Comparison of ENCODE assay signal across 8 cellular contexts in the genomic region with DNA sequence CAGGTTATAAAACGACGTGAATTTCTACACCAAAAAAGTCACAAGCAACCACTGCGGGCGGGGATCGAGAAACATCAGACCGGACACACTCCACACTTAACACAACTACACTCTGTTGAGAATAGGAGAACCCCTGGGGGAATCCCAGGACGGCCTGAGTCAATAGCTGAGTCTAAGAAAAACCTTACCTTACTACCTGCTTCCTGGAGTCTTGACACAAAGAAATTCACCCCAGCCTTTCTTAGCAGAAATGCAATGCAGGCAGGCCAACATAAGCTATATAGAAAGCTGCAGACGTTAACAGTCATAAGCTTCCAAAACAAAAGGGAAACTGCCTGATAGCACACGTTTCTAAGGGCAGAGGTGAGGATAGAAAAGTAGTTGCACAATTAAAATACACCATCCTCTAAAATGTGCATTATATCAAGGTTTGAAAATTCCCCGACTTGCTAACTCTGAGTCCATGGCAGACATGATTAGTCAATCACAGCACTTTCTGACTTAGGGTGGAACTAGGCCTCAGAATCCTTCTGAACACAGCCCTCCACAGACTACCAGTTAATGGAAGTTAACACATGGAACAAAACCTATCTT.
DNase-seq lines count a peak whose midpoint lies in the region; ATAC-seq and TF ChIP-seq lines count a peak whose summit lies in the region.

No MANE protein-coding gene starts in this region.

- H3K36me3 ChIP-seq in upper lobe of right lung (no peaks in the 10 kb centered on the region), tibial artery (no peaks in the 10 kb centered on the region)

- ATAC-seq in GM18498 (IDR thresholded peaks at IDR 0.05; ENCODE audit: unreplicated experiment), result peak; percentile 45
- ATAC-seq in HG02763 (IDR thresholded peaks at IDR 0.05; ENCODE audit: unreplicated experiment), result peak; percentile 54
- peak; percentile 69 for ATAC-seq in esophagus mucosa
- no peak for ATAC-seq in upper lobe of right lung

- H3K27me3 ChIP-seq in upper lobe of right lung (no peaks in the 10 kb centered on the region), tibial artery (no peaks in the 10 kb centered on the region)

- intact Hi-C loops in upper lobe of right lung (cut with DNase I) (no loop called here), tibial artery (cut with DNase I; ENCODE audit: low total_unique reads) (no loop called here)

- H3K4me3 ChIP-seq in upper lobe of right lung, result no peak overlapping the region
- no peak overlapping the region for H3K4me3 ChIP-seq in tibial artery

- DNase-seq in activated CD4-positive, CD25-positive, alpha-beta regulatory T cell treated with anti-CD3 and anti-CD28 coated beads, Interleukin-2, amount 50 U/mL, for 72 hours, result peak; percentile 67
- DNase-seq in upper lobe of right lung, result no peak
- DNase-seq in tibial artery, result no peak
- no peak for DNase-seq in NCI-H2029 (lab: John Stamatoyannopoulos, UW)
- DNase-seq in NOMO-1 treated with DMSO at 0.1 percent for 48 hours (lab: John Stamatoyannopoulos, UW; ENCODE audit: unreplicated experiment), result no peak

- no peaks in the 10 kb centered on the region for H3K9me3 ChIP-seq in upper lobe of right lung
- no peaks in the 10 kb centered on the region for H3K9me3 ChIP-seq in tibial artery

- peaks cover 23% of the 10 kb centered on the region for H3K4me1 ChIP-seq in upper lobe of right lung
- H3K4me1 ChIP-seq in tibial artery, result peaks cover 0 to 10% (median 4%) of the 10 kb centered on the region in 4 donors

- H3K27ac ChIP-seq in upper lobe of right lung (peak overlapping the region; percentile 32), tibial artery (no peak overlapping the region)

- TF ChIP-seq CTCF in upper lobe of right lung (IDR thresholded peaks at IDR 0.05) (no peak), tibial artery (IDR thresholded peaks at IDR 0.05) (no peak)
